ENCODE assay signal across 8 cellular contexts in the genomic region with DNA sequence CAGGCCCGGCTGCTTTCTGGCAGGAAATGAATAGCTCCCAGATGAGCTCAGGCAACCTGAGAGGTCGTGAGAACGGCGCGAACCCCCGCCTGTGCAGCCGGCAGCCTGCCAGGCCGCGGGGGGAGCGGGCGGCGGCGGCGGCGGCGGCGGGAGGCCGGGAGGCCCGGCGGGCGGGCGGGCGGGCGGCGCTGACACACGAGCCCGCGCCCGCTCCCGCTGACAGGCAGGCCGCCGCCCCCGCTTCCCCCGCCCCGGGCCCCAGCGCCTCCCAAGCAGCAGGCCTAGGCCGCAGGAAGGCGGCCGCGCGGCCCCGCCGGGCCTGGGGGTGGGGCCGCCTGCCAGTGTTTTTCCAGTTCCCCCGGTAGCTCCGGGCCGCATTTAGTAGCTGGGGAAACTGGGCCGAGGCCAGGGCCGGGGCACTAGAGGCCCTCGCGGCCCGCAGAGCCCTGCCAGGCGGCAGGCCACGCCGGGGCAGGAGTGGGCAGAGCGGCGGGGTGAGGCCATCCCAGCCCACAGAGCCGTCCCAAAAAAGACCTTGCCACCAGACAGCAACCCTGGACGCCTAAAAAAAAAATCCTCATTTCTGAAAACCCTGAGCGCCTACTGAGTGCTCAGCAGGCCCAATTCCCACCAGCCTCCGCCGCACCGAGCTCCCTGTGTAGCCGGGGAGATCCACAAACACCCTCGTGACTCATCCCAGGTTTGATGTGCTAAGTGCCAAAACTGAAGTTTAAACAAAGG. TPM values are rescaled to one million over a fixed set of nuclear protein-coding genes. Genes with fewer than 3 reads are reported as not detected.
A peak's percentile ranks its signal among the peaks of the same experiment; 100 is the strongest.
DNase-seq lines count a peak whose midpoint lies in the region; ATAC-seq and TF ChIP-seq lines count a peak whose summit lies in the region.

No MANE protein-coding gene starts in this region.

- TF ChIP-seq POLR2A in prostate gland (IDR thresholded peaks at IDR 0.05) = no peak

- H3K27me3 ChIP-seq in Loucy (ENCODE audit: insufficient read depth, low read length, poor library complexity, severe bottlenecking) (no peaks in the 10 kb centered on the region), ascending aorta (no peaks in the 10 kb centered on the region), right atrium auricular region (no peaks in the 10 kb centered on the region), prostate gland (replicated peaks; ENCODE audit: insufficient read depth) (no peaks in the 10 kb centered on the region)

- TF ChIP-seq CTCF in Loucy (conservative IDR thresholded peaks at IDR 0.05; ENCODE audit: low read length) = no peak
- TF ChIP-seq CTCF in ascending aorta (IDR thresholded peaks at IDR 0.05) = peak in 1 of 3 experiments; percentile 3
- peak in 1 of 2 donors; percentile 25 for TF ChIP-seq CTCF in right atrium auricular region (IDR thresholded peaks at IDR 0.05)
- no peak for TF ChIP-seq CTCF in prostate gland (IDR thresholded peaks at IDR 0.05)

- WGBS in prostate gland = 1% methylated on average over 37 of the region's 65 CpGs

- H4K20me1 ChIP-seq in Loucy (ENCODE audit: insufficient read depth, low read length, poor library complexity, severe bottlenecking) = no peaks in the 10 kb centered on the region

- H3K79me2 ChIP-seq in Loucy (ENCODE audit: insufficient read depth, low read length) = peaks cover 15% of the 10 kb centered on the region

- H3K27ac ChIP-seq in ascending aorta (peak overlapping the region; percentile 92 to 98), right atrium auricular region (peak overlapping the region; percentile 95 to 98), prostate gland (peak overlapping the region; percentile 97 to 98)

- H3K4me1 Mint-ChIP-seq in T-cell = peaks cover 18 to 34% (median 21%) of the 10 kb centered on the region in 3 donors

- peak; percentile 35 for ATAC-seq in GM21737 (IDR thresholded peaks at IDR 0.05; ENCODE audit: unreplicated experiment)
- ATAC-seq in T-cell (replicated peaks in 1 of 4) = peak; percentile 56 to 62 (median 58)
- no peak for ATAC-seq in HG02840 (IDR thresholded peaks at IDR 0.05; ENCODE audit: low FRiP score, unreplicated experiment)

- H3K9me3 ChIP-seq in Loucy (ENCODE audit: insufficient read depth, low read depth, low read length) (no peaks in the 10 kb centered on the region), ascending aorta (no peaks in the 10 kb centered on the region), right atrium auricular region (no peaks in the 10 kb centered on the region), prostate gland (no peaks in the 10 kb centered on the region)

- no peaks in the 10 kb centered on the region for H3K36me3 ChIP-seq in Loucy (ENCODE audit: insufficient read depth, low read length)
- H3K36me3 ChIP-seq in ascending aorta = no peaks in the 10 kb centered on the region
- no peaks in the 10 kb centered on the region for H3K36me3 ChIP-seq in right atrium auricular region
- H3K36me3 ChIP-seq in prostate gland = no peaks in the 10 kb centered on the region

- H2AFZ ChIP-seq in Loucy (ENCODE audit: low read length) = peak overlapping the region; percentile 47

- no peaks in the 10 kb centered on the region for H3K9me3 Mint-ChIP-seq in T-cell

- POLR2A ChIA-PET in T-cell (lab: Charles Lee) = no interaction called here

- peak overlapping the region; percentile 60 to 79 (median 76) for H3K4me3 Mint-ChIP-seq in T-cell

- no peaks in the 10 kb centered on the region for H3K9me2 ChIP-seq in Loucy (replicated peaks; ENCODE audit: low read depth, low read length)

- H3K27ac Mint-ChIP-seq in T-cell = peak overlapping the region in 1 of 2 donors; percentile 43

- H3F3A ChIP-seq in Loucy (ENCODE audit: low read depth) = peaks cover 27% of the 10 kb centered on the region

- peak overlapping the region; percentile 84 for H3K9ac ChIP-seq in Loucy (ENCODE audit: low read depth, low read length, poor library complexity, severe bottlenecking)

- CTCF ChIA-PET in T-cell (lab: Charles Lee) = interaction anchor here in 1 of 2 donors (1.1 kb wide), 1 partner anchor 361 kb away, joined by 4 read pairs; no protein-coding TSS in a partner anchor

- H3K27me3 Mint-ChIP-seq in T-cell = peaks cover 10 to 50% of the 10 kb centered on the region in 2 donors

- peak overlapping the region; percentile 77 for H3K4me3 ChIP-seq in Loucy (ENCODE audit: low read length, poor library complexity, severe bottlenecking)
- peak overlapping the region; percentile 42 to 68 for H3K4me3 ChIP-seq in ascending aorta
- H3K4me3 ChIP-seq in right atrium auricular region = peak overlapping the region; percentile 30 to 46
- peak overlapping the region; percentile 26 to 39 for H3K4me3 ChIP-seq in prostate gland

- H3K4me1 ChIP-seq in Loucy (ENCODE audit: insufficient read depth, low read length, poor library complexity, severe bottlenecking) (peaks cover 48% of the 10 kb centered on the region), ascending aorta (peaks cover 9 to 32% of the 10 kb centered on the region in 2 donors), right atrium auricular region (peaks cover 0 to 53% of the 10 kb centered on the region in 2 donors), prostate gland (replicated peaks) (peaks cover 6% of the 10 kb centered on the region)

- H3K4me2 ChIP-seq in Loucy (ENCODE audit: low read depth, low read length, poor library complexity, severe bottlenecking) = peak overlapping the region; percentile 97

- H3K36me3 Mint-ChIP-seq in T-cell = no peaks in the 10 kb centered on the region

- DNase-seq in DMS153 treated with DMSO at 0.1 percent for 48 hours (lab: John Stamatoyannopoulos, UW; ENCODE audit: unreplicated experiment) = peak; percentile 89
- DNase-seq in T-cell = peak in 26 of 34 experiments; percentile 18 to 52 (median 35)
- peak; percentile 76 to 95 for DNase-seq in ascending aorta (ENCODE audit: low spot score in 2 of 2)
- DNase-seq in right atrium auricular region (ENCODE audit: low spot score) = peak; percentile 91
- DNase-seq in prostate gland (ENCODE audit: low spot score) = peak; percentile 95

- intact Hi-C loops in ascending aorta (cut with DNase I) = loop anchor here (2.0 to 5.0 kb wide), 4 partner anchors 133 to 549 kb away; partner anchors contain the start of gene OPA1
- intact Hi-C loops in prostate gland (cut with DNase I) = loop anchor here (5.0 kb wide), 1 partner anchor 126 kb away; no protein-coding TSS in a partner anchor

RNA-seq across cellular contexts. Expression of gene HES1, which starts 5.6 kb away (rescaled TPM):
- total RNA-seq in T-cell = 1 to 10 TPM in 1 of 5 donors, under 1 TPM in 4; 0.35 to 1.1 (median 0.46) TPM
- total RNA-seq in ascending aorta = 22.6 TPM
- 10 to 100 TPM; 32.1 to 43.6 TPM for total RNA-seq in right atrium auricular region
- 100 to 1,000 TPM in 1 of 2 donors, 10 to 100 TPM in 1; 92.4 to 174 TPM for total RNA-seq in prostate gland

Comparison
In these comparisons a context has a peak if more than half of its experiments do, and no peak if none do; other contexts are left out.
1. DNase-seq: peak in every context shown above with its lines; median percentile 95 in prostate gland; 91 in right atrium auricular region; 89 in DMS153 treated with DMSO at 0.1 percent for 48 hours; 86 in ascending aorta; 35 in T-cell.
2. RNA of gene HES1, which starts 5.6 kb away (total RNA-seq): 92.4 to 174 TPM in prostate gland, 32.1 to 43.6 TPM in right atrium auricular region and 22.6 TPM in ascending aorta (single experiment); 0.35 to 1.1 TPM in T-cell; every median in the first group is over 10 times any median in the second.
3. Peak in every context shown above with its lines, with median percentiles within 50 percentile points of each other: H3K4me3 ChIP-seq and H3K27ac ChIP-seq.